8 cellular contexts compared by ENCODE assay signal in the genomic region with DNA sequence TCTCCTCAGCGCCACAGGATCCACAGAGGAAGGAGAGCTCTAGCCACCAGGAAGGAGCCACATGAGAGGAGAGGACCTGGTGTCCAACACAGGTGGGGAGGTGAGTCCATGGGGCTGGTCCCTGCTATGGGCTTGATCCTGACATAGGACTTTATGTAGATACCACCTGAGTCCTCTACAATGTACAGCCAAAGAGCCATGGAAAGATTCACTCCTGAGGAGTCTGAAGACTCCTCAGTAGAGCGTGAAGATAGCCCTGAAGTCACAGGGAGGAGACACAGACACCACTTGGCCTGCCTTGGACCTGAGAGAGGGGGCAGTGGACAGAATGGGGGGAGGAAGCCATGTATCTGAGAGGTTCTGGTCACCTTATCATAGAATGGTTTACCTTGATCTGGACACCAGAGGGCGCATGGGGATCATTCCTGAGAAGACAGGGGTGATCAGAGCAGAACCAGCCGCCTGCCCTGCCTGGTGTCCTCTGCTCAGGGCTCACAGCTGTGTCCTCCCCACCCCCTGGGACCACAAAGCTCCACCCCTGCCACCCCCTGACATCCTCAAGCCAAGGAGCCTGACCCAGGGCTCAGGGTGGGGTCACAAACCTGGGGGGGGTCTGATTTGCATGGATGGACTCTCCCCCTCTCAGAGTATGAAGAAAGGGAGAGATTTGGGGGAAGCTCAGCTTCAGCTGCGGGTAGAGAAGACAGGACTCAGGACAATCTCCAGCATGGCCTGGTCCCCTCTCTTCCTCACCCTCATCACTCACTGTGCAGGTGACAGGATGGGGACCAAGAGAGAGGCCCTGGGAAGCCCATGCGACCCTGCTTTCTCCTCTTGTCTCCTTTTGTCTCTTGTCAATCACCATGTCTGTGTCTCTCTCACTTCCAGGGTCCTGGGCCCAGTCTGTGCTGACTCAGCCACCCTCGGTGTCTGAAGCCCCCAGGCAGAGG.
A peak's percentile ranks its signal among the peaks of the same experiment; 100 is the strongest.
DNase-seq lines count a peak whose midpoint lies in the region; ATAC-seq and TF ChIP-seq lines count a peak whose summit lies in the region.

No MANE protein-coding gene starts in this region.

- WGBS in right lobe of liver (ENCODE audit: insufficient coverage, low coverage, low lambda C conversion rate, missing lambda C conversion rate) = 24% methylated on average over 6 of the region's 7 CpGs

- H3K4me3 ChIP-seq in AG04450 (ENCODE audit: low read depth, low read length) = no peak overlapping the region
- H3K4me3 ChIP-seq in right lobe of liver = no peak overlapping the region

- no peak overlapping the region for H3K27ac ChIP-seq in AG04450 (ENCODE audit: low read depth, low read length)
- no peak overlapping the region for H3K27ac ChIP-seq in right lobe of liver

- DNase-seq in AG04450 (ENCODE audit: low read depth, low spot score) (peak; percentile 6), NCI-H1694 treated with DMSO at 0.1 percent for 48 hours (lab: John Stamatoyannopoulos, UW) (peak; percentile 9), cerebellum (ENCODE audit: low spot score) (peak; percentile 27), right lobe of liver (peak in 2 of 3 donors; percentile 53 to 63)
- peak; percentile 30 to 41 (median 33) for DNase-seq in activated CD4-positive, CD25-positive, alpha-beta regulatory T cell (lab: John Stamatoyannopoulos, UW)
- DNase-seq in stimulated activated CD8-positive, alpha-beta memory T cell treated with anti-CD3 and anti-CD28 coated beads, Interleukin-15, amount 100 ng/mL, for 48 hours (ENCODE audit: low read depth in 2 of 2) = peak; percentile 22 to 26

- no peaks in the 10 kb centered on the region for H3K9me3 ChIP-seq in AG04450 (ENCODE audit: control insufficient read depth, insufficient read depth, low read length)
- no peaks in the 10 kb centered on the region for H3K9me3 ChIP-seq in right lobe of liver

- H3K27me3 ChIP-seq in AG04450 (ENCODE audit: control insufficient read depth, insufficient read depth, low read length) = peaks cover 17% of the 10 kb centered on the region
- no peaks in the 10 kb centered on the region for H3K27me3 ChIP-seq in right lobe of liver

- no peak for TF ChIP-seq POLR2A in right lobe of liver (IDR thresholded peaks at IDR 0.05)

- CTCF ChIA-PET in AG04450 (lab: Charles Lee) = interaction anchor here (0.6 to 3.7 kb wide), 11 partner anchors 10 to 954 kb away, joined by 3 to 39 read pairs (median 3); no protein-coding TSS in a partner anchor

- H3K36me3 ChIP-seq in right lobe of liver = no peaks in the 10 kb centered on the region

- H3K4me1 ChIP-seq in right lobe of liver = no peaks in the 10 kb centered on the region

- peak; percentile 72 for TF ChIP-seq CTCF in AG04450 (IDR thresholded peaks at IDR 0.05; ENCODE audit: low read depth, low read length)
- peak; percentile 39 to 62 (median 56) for TF ChIP-seq CTCF in right lobe of liver (IDR thresholded peaks at IDR 0.05)

- POLR2A ChIA-PET in AG04450 (lab: Yijun Ruan, JAX) = no interaction called here

- peak; percentile 56 for ATAC-seq in GM18907 (IDR thresholded peaks at IDR 0.05; ENCODE audit: unreplicated experiment)
- ATAC-seq in right lobe of liver = peak; percentile 85 to 90 (median 86)
- ATAC-seq in HG03108 (IDR thresholded peaks at IDR 0.05; ENCODE audit: unreplicated experiment) = no peak

- intact Hi-C loops in right lobe of liver (cut with DNase I) = no loop called here

Comparison
In these comparisons a context has a peak if more than half of its experiments do, and no peak if none do; other contexts are left out.
1. DNase-seq: peak in every context shown above with its lines; median percentile 58 in right lobe of liver; 33 in activated CD4-positive, CD25-positive, alpha-beta regulatory T cell; 27 in cerebellum; 24 in stimulated activated CD8-positive, alpha-beta memory T cell treated with anti-CD3 and anti-CD28 coated beads, Interleukin-15, amount 100 ng/mL, for 48 hours; 9 in NCI-H1694 treated with DMSO at 0.1 percent for 48 hours; 6 in AG04450.